22 cellular contexts compared by ENCODE assay signal in the genomic region with DNA sequence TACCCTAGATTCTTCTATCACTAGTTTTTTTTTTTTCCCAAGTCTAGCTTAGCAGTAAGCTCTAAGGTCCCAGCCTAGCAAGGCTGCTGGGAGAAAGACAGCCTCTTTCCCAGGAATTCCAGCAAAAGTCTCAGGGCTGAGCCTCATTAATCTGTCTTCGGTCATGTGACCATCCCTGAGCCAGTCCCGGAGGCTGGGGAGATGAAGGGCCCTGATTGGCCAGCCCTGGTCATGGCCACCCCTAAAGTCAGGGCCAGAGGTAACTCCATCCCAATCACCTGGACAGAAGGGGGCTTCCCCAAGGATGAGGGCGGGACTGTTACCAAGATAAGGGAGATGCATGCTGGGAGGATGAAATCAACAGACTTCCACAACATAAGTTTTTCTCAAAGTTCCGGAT. TPM values are rescaled to one million over a fixed set of nuclear protein-coding genes. Genes with fewer than 3 reads are reported as not detected.
DNase-seq lines count a peak whose midpoint lies in the region; ATAC-seq, FAIRE-seq and TF ChIP-seq lines count a peak whose summit lies in the region.
"Had no signal": no experiment of that assay in that cellular context is flagged by ENCODE, and none has a peak within 500 bp of the region (broad histone marks: within the 10 kb centered on the region; RNA-seq: fewer than 3 reads in every experiment).

No MANE protein-coding gene starts in this region.

- CTCF ChIA-PET in A549 (lab: Yijun Ruan, JAX) = interaction anchor here (0.6 to 18.7 kb wide), 6 partner anchors 8 to 139 kb away, joined by 3 to 348 read pairs (median 15); a partner anchor contains a TSS
- CTCF ChIA-PET in HEK293 (lab: Yijun Ruan, JAX) = interaction anchor here (0.6 to 5.9 kb wide), 9 partner anchors 10 to 811 kb away, joined by 3 to 177 read pairs (median 4); no protein-coding TSS in a partner anchor

- H3K27me3 Mint-ChIP-seq in activated T-helper 17 cell treated with anti-CD3 and anti-CD28 coated beads, Interleukin-2, amount 50 U/mL, for 72 hours = peaks cover 9% of the 10 kb centered on the region

- H3K4me3 ChIP-seq in A549 = no peak overlapping the region
- H3K4me3 ChIP-seq in HEK293 (ENCODE audit: low read depth, low read length) = no peak overlapping the region
- H3K4me3 ChIP-seq: BLaER1, skin epidermis, tibial artery had no signal

- POLR2A ChIA-PET in A549 (lab: Yijun Ruan, JAX) (no interaction called here), HEK293 (lab: Yijun Ruan, JAX) (interaction anchor here (0.8 kb wide), 1 partner anchor 10 kb away, joined by 9 read pairs; no protein-coding TSS in a partner anchor)

- H3K9me3 ChIP-seq in A549 (no peaks in the 10 kb centered on the region), HEK293 (ENCODE audit: control insufficient read depth, insufficient read depth, low read depth, low read length) (no peaks in the 10 kb centered on the region; the same call in 1 of the 2 replicates)
- H3K9me3 ChIP-seq: BLaER1, tibial artery had no signal

- ATAC-seq in A549 = peak in 1 of 2 experiments; percentile 55; a peak in 3 of 6 replicates
- no peak for ATAC-seq in activated T-helper 17 cell treated with anti-CD3 and anti-CD28 coated beads, Interleukin-2, amount 50 U/mL, for 72 hours (replicated peaks)
- ATAC-seq in GM18867 (IDR thresholded peaks at IDR 0.05; ENCODE audit: unreplicated experiment) = no peak
- ATAC-seq in GM21717 (IDR thresholded peaks at IDR 0.05; ENCODE audit: unreplicated experiment) = no peak
- ATAC-seq: activated CD8-positive, alpha-beta T cell treated with anti-CD3 and anti-CD28 coated beads, Interleukin-2, amount 10 ng/mL, durations not matched to agents 7 days and 5 days; naive thymus-derived CD4-positive, alpha-beta T cell had no signal

- H3K27ac ChIP-seq in A549 = no peak overlapping the region
- H3K27ac ChIP-seq in HEK293 (ENCODE audit: extremely low read depth, low read depth, low read length) = no peak overlapping the region; the same call in 1 of the 2 replicates
- H3K27ac ChIP-seq: BLaER1, KMS-11, tibial artery had no signal

- no peak for FAIRE-seq in A549 (lab: Jason Lieb, UNC)
- FAIRE-seq: keratinocyte had no signal

- no peak for TF ChIP-seq POLR2A in A549 (IDR thresholded peaks at IDR 0.05; ENCODE audit: low read length)

- no peak overlapping the region for H3K4me3 Mint-ChIP-seq in activated T-helper 17 cell treated with anti-CD3 and anti-CD28 coated beads, Interleukin-2, amount 50 U/mL, for 72 hours
- H3K4me3 Mint-ChIP-seq: activated CD8-positive, alpha-beta T cell treated with anti-CD3 and anti-CD28 coated beads, Interleukin-2, amount 10 ng/mL, durations not matched to agents 7 days and 5 days; naive thymus-derived CD4-positive, alpha-beta T cell; T-helper 1 cell treated with Interleukin-12 subunit alpha and Interleukin-12 subunit beta and Interleukin-4 antibody, amounts not matched to agents 30 μg/mL and 1 μg/mL, for 36 hours had no signal

- no peak for TF ChIP-seq RAD21 in A549 (conservative IDR thresholded peaks at IDR 0.05 in 1 of 2, IDR thresholded peaks at IDR 0.05 in 1 of 2)

- no peaks in the 10 kb centered on the region for H3K36me3 Mint-ChIP-seq in activated T-helper 17 cell treated with anti-CD3 and anti-CD28 coated beads, Interleukin-2, amount 50 U/mL, for 72 hours (ENCODE audit: low read depth)
- H3K36me3 Mint-ChIP-seq: naive thymus-derived CD4-positive, alpha-beta T cell had no signal

- no peak for TF ChIP-seq CTCF in A549 (IDR thresholded peaks at IDR 0.05)
- no peak for TF ChIP-seq CTCF in HEK293 (tag by site-specific recombination; IDR thresholded peaks at IDR 0.05)

- 71% methylated on average over 4 of the region's 4 CpGs for WGBS in A549 (ENCODE audit: missing lambda C conversion rate)

- peaks cover 6% of the 10 kb centered on the region for H3K4me1 Mint-ChIP-seq in activated T-helper 17 cell treated with anti-CD3 and anti-CD28 coated beads, Interleukin-2, amount 50 U/mL, for 72 hours

- H3K9me3 Mint-ChIP-seq in activated T-helper 17 cell treated with anti-CD3 and anti-CD28 coated beads, Interleukin-2, amount 50 U/mL, for 72 hours = no peaks in the 10 kb centered on the region
- H3K9me3 Mint-ChIP-seq: naive thymus-derived CD4-positive, alpha-beta T cell; T-helper 1 cell treated with Interleukin-12 subunit alpha and Interleukin-12 subunit beta and Interleukin-4 antibody, amounts not matched to agents 30 μg/mL and 1 μg/mL, for 36 hours had no signal

- no peak for TF ChIP-seq EP300 in A549 (IDR thresholded peaks at IDR 0.05)

- DNase-seq in A549 (ENCODE audit: low read depth in 1 of 2, low spot score in 1 of 2) (no peak), left kidney (ENCODE audit: low read depth, low spot score) (peak; percentile 58), SIG-M5 treated with dmso at 0.1 percent for 504 hours (lab: John Stamatoyannopoulos, UW; ENCODE audit: unreplicated experiment) (no peak)
- no peak for DNase-seq in activated naive CD4-positive, alpha-beta T cell treated with Interleukin-2 at 50 U/mL for 16 hours
- DNase-seq: activated CD8-positive, alpha-beta T cell treated with anti-CD3 and anti-CD28 coated beads, Interleukin-2, amount 10 ng/mL, durations not matched to agents 7 days and 5 days; activated T-cell treated with anti-CD3 and anti-CD28 coated beads, Interleukin-2, amount 50 U/mL, for 1 hour; GDM1; glutamatergic neuron; midbrain; naive thymus-derived CD4-positive, alpha-beta T cell; NCI-H1417 treated with DMSO at 0.1 percent for 48 hours; NCI-H748 treated with DMSO at 0.1 percent for 48 hours had no signal

- no peak overlapping the region for H3K4me2 ChIP-seq in A549
- H3K4me2 ChIP-seq: BLaER1, KMS-11 had no signal

- peak overlapping the region; percentile 10 for H3K27ac Mint-ChIP-seq in activated T-helper 17 cell treated with anti-CD3 and anti-CD28 coated beads, Interleukin-2, amount 50 U/mL, for 72 hours
- H3K27ac Mint-ChIP-seq: activated CD8-positive, alpha-beta T cell treated with anti-CD3 and anti-CD28 coated beads, Interleukin-2, amount 10 ng/mL, durations not matched to agents 7 days and 5 days; T-helper 1 cell treated with Interleukin-12 subunit alpha and Interleukin-12 subunit beta and Interleukin-4 antibody, amounts not matched to agents 30 μg/mL and 1 μg/mL, for 36 hours had no signal

- no peaks in the 10 kb centered on the region for H3K4me1 ChIP-seq in A549
- H3K4me1 ChIP-seq in HEK293 (ENCODE audit: control insufficient read depth, insufficient read depth, low read length) = peaks cover 10% of the 10 kb centered on the region
- H3K4me1 ChIP-seq: BLaER1, tibial artery had no signal

- H3K36me3 ChIP-seq in HEK293 (ENCODE audit: control insufficient read depth in 2 of 2, insufficient read depth in 1 of 2, low read length in 2 of 2) = no peaks in the 10 kb centered on the region
- H3K36me3 ChIP-seq: BLaER1, tibial artery had no signal

TF ChIP-seq in A549, 52 proteins besides CTCF, POLR2A, EP300 and RAD21:
- TF ChIP-seq, protein P1, sequence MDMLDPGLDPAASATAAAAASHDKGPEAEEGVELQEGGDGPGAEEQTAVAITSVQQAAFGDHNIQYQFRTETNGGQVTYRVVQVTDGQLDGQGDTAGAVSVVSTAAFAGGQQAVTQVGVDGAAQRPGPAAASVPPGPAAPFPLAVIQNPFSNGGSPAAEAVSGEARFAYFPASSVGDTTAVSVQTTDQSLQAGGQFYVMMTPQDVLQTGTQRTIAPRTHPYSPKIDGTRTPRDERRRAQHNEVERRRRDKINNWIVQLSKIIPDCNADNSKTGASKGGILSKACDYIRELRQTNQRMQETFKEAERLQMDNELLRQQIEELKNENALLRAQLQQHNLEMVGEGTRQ (IDR thresholded peaks at IDR 0.05) = peak; percentile 62
- TF ChIP-seq CBX2 (IDR thresholded peaks at IDR 0.05; ENCODE audit: borderline replicate concordance, low read depth) = no peak

TF ChIP-seq in HEK293, 187 proteins besides CTCF, POLR2A, EP300 and RAD21 (continues in another document):
- no peak for TF ChIP-seq ZNF221 (tag by site-specific recombination; IDR thresholded peaks at IDR 0.05; ENCODE audit: borderline replicate concordance)
- TF ChIP-seq KLF8 (tag by site-specific recombination; IDR thresholded peaks at IDR 0.05) = no peak
- no peak for TF ChIP-seq BCL11B (tag by site-specific recombination; IDR thresholded peaks at IDR 0.05; ENCODE audit: low read depth)
- no peak for TF ChIP-seq ZNF324 (tag by site-specific recombination; IDR thresholded peaks at IDR 0.05)
- TF ChIP-seq ZFP37 (tag by site-specific recombination; IDR thresholded peaks at IDR 0.05) = no peak
- peak; percentile 69 for TF ChIP-seq SP2 (tag by site-specific recombination; IDR thresholded peaks at IDR 0.05)
- TF ChIP-seq, protein P2, sequence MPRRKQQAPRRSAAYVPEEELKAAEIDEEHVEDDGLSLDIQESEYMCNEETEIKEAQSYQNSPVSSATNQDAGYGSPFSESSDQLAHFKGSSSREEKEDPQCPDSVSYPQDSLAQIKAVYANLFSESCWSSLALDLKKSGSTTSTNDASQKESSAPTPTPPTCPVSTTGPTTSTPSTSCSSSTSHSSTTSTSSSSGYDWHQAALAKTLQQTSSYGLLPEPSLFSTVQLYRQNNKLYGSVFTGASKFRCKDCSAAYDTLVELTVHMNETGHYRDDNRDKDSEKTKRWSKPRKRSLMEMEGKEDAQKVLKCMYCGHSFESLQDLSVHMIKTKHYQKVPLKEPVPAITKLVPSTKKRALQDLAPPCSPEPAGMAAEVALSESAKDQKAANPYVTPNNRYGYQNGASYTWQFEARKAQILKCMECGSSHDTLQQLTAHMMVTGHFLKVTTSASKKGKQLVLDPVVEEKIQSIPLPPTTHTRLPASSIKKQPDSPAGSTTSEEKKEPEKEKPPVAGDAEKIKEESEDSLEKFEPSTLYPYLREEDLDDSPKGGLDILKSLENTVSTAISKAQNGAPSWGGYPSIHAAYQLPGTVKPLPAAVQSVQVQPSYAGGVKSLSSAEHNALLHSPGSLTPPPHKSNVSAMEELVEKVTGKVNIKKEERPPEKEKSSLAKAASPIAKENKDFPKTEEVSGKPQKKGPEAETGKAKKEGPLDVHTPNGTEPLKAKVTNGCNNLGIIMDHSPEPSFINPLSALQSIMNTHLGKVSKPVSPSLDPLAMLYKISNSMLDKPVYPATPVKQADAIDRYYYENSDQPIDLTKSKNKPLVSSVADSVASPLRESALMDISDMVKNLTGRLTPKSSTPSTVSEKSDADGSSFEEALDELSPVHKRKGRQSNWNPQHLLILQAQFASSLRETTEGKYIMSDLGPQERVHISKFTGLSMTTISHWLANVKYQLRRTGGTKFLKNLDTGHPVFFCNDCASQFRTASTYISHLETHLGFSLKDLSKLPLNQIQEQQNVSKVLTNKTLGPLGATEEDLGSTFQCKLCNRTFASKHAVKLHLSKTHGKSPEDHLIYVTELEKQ (tag by site-specific recombination; IDR thresholded peaks at IDR 0.05; ENCODE audit: borderline replicate concordance) = no peak

RNA-seq across cellular contexts. Expression of a gene that starts 43.3 kb away (rescaled TPM):
- polyA plus RNA-seq in A549 (2011; rRNA removed) = 15.4 and 18.3 TPM in 2 replicates
- 20.9 and 21.4 TPM in 2 replicates for polyA plus RNA-seq in A549 (2012; cell fraction: cytosol; rRNA removed)
- 21.9 and 34.2 TPM in 2 replicates for polyA plus RNA-seq in A549 (2012; cell fraction: nucleus; rRNA removed)
- polyA plus RNA-seq in A549 (2017; fragmentation: RNase III; extraction: RNeasy Plus Mini Kit Qiagen cat#74134 plus additional on column Dnase treatment) = 25.0 to 26.9 TPM (median 25.2 TPM) in 3 replicates
- polyA minus RNA-seq in A549 (2011; rRNA and poly(A)+ RNA removed) = 14.1 and 15.5 TPM in 2 replicates
- total RNA-seq in activated T-helper 17 cell treated with anti-CD3 and anti-CD28 coated beads, Interleukin-2, amount 50 U/mL, for 72 hours = 10 to 100 TPM; 20.1 to 31.5 TPM
